ENCODE assay signal across 8 cellular contexts in the genomic region with DNA sequence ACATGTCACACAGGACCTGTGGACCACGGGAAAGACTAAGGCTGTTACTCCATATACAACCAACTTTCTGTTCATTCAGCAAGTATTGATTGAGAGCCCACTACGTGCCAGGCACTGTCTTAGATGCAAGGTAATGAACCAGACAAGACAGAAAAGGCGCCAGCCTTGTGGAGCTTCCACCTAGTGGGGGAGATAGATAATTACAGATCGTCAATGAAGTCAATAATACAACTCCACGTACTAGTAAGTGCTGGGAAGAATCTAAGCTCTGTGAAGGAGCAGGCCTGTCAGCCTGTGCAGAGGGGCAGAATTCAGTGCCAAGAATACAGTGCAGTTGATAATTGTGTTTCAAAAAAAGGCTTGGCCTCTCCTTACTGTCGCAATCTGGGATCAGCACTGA.
DNase-seq lines count a peak whose midpoint lies in the region; ATAC-seq and TF ChIP-seq lines count a peak whose summit lies in the region.

No MANE protein-coding gene starts in this region.

- no peak overlapping the region for H3K4me2 ChIP-seq in mesendoderm (ENCODE audit: low read length)

- intact Hi-C loops in stomach (cut with DNase I; ENCODE audit: low total_unique reads) = loop anchor here (10.0 kb wide), 2 partner anchors 322 to 622 kb away; partner anchors contain the start of gene PTPRG

- no peaks in the 10 kb centered on the region for H3K27me3 Mint-ChIP-seq in chondrocyte (ENCODE audit: low read depth)

- H3K27me3 ChIP-seq in mesendoderm (ENCODE audit: insufficient read depth, low read length, poor library complexity) = no peaks in the 10 kb centered on the region
- no peaks in the 10 kb centered on the region for H3K27me3 ChIP-seq in stomach

- peak overlapping the region; percentile 10 for H3K56ac ChIP-seq in mesendoderm (ENCODE audit: low read length)

- H3K4me3 ChIP-seq in LNCaP clone FGC (ENCODE audit: low read depth, low read length) = no peak overlapping the region
- no peak overlapping the region for H3K4me3 ChIP-seq in mesendoderm (ENCODE audit: low read length)
- H3K4me3 ChIP-seq in stomach = no peak overlapping the region

- TF ChIP-seq EP300 in stomach (IDR thresholded peaks at IDR 0.05) = no peak

- H3K4ac ChIP-seq in mesendoderm (ENCODE audit: low read depth, low read length) = no peak overlapping the region

- no peak overlapping the region for H3K18ac ChIP-seq in mesendoderm (ENCODE audit: low read length)

- H3K27ac ChIP-seq in mesendoderm (ENCODE audit: low read depth, low read length) (no peak overlapping the region), stomach (no peak overlapping the region)

- peaks cover 6% of the 10 kb centered on the region for H3K36me3 Mint-ChIP-seq in chondrocyte (ENCODE audit: low read depth)

- H2BK15ac ChIP-seq in mesendoderm (replicated peaks; ENCODE audit: low read depth) = no peak overlapping the region

- H2AK5ac ChIP-seq in mesendoderm (ENCODE audit: low read length) = no peak overlapping the region

- H4K8ac ChIP-seq in mesendoderm (ENCODE audit: low read depth, low read length) = no peak overlapping the region

- no peaks in the 10 kb centered on the region for H3K9me3 Mint-ChIP-seq in chondrocyte (ENCODE audit: low read depth)

- H3K36me3 ChIP-seq in mesendoderm (ENCODE audit: control insufficient read depth, insufficient read depth, low read length) (peaks cover 3% of the 10 kb centered on the region), stomach (peaks cover 0 to 12% (median 7%) of the 10 kb centered on the region in 4 donors)

- no peaks in the 10 kb centered on the region for H3K79me2 ChIP-seq in mesendoderm (ENCODE audit: control insufficient read depth, insufficient read depth, low read length)

- H2BK5ac ChIP-seq in mesendoderm (ENCODE audit: low read length) = no peak overlapping the region

- H3K27ac Mint-ChIP-seq in chondrocyte (ENCODE audit: unreplicated experiment) = no peak overlapping the region

- H3K9me3 ChIP-seq in stomach = no peaks in the 10 kb centered on the region

- H4K5ac ChIP-seq in mesendoderm (ENCODE audit: low read length) = no peak overlapping the region

- no peak overlapping the region for H3K4me3 Mint-ChIP-seq in chondrocyte (ENCODE audit: unreplicated experiment)

- H3K4me1 ChIP-seq in mesendoderm (ENCODE audit: control insufficient read depth, low read depth, low read length) = peaks cover 2% of the 10 kb centered on the region
- peaks cover 0 to 20% (median 3%) of the 10 kb centered on the region in 4 donors for H3K4me1 ChIP-seq in stomach

- no CpG with 5 or more reads among the region's 6 CpGs for WGBS in mesendoderm (ENCODE audit: extremely low coverage, insufficient coverage, low lambda C conversion rate)
- 68 to 75% (median 72%) methylated on average over 6 of the region's 6 CpGs for WGBS in stomach, 5 donors

- no peak overlapping the region for H2BK120ac ChIP-seq in mesendoderm (ENCODE audit: low read depth, low read length)

- no peak for ATAC-seq in HG03342 (IDR thresholded peaks at IDR 0.05; ENCODE audit: unreplicated experiment)

- H3K4me1 Mint-ChIP-seq in chondrocyte (ENCODE audit: low read depth) = peaks cover 15% of the 10 kb centered on the region

- DNase-seq in DMS114 treated with DMSO at 0.1 percent for 48 hours (lab: John Stamatoyannopoulos, UW; ENCODE audit: unreplicated experiment) = peak; percentile 0
- DNase-seq in LNCaP clone FGC (ENCODE audit: low read depth) = no peak
- DNase-seq in chondrocyte (ENCODE audit: low spot score) = no peak
- DNase-seq in mesendoderm = peak; percentile 64
- no peak for DNase-seq in stomach
- DNase-seq in DMS79 treated with DMSO at 0.1 percent for 48 hours (lab: John Stamatoyannopoulos, UW) = no peak
- DNase-seq in epidermal melanocyte (ENCODE audit: insufficient read length, low spot score) = no peak

- no peak overlapping the region for H3K23ac ChIP-seq in mesendoderm (ENCODE audit: low read length)

- peak; percentile 40 for TF ChIP-seq CTCF in LNCaP clone FGC (IDR thresholded peaks at IDR 0.05; ENCODE audit: control insufficient read depth, extremely low read depth, insufficient read depth)
- TF ChIP-seq CTCF in chondrocyte (IDR thresholded peaks at IDR 0.05) = peak; percentile 74
- TF ChIP-seq CTCF in stomach (IDR thresholded peaks at IDR 0.05) = peak in 3 of 7 experiments; percentile 0 to 35 (median 10)

- TF ChIP-seq POLR2A in stomach (IDR thresholded peaks at IDR 0.05) = no peak

- H3K79me1 ChIP-seq in mesendoderm (ENCODE audit: low read length) = peaks cover 5% of the 10 kb centered on the region

- no peak overlapping the region for H3K9ac ChIP-seq in mesendoderm (ENCODE audit: low read length)

Comparison
In these comparisons a context has a peak if more than half of its experiments do, and no peak if none do; other contexts are left out.
1. DNase-seq: peak in DMS114 treated with DMSO at 0.1 percent for 48 hours (single experiment) and mesendoderm (single experiment); none in LNCaP clone FGC (single experiment), chondrocyte (single experiment), stomach (single experiment), DMS79 treated with DMSO at 0.1 percent for 48 hours (single experiment) and epidermal melanocyte (single experiment).